19 cellular contexts compared by ENCODE assay signal in the genomic region with DNA sequence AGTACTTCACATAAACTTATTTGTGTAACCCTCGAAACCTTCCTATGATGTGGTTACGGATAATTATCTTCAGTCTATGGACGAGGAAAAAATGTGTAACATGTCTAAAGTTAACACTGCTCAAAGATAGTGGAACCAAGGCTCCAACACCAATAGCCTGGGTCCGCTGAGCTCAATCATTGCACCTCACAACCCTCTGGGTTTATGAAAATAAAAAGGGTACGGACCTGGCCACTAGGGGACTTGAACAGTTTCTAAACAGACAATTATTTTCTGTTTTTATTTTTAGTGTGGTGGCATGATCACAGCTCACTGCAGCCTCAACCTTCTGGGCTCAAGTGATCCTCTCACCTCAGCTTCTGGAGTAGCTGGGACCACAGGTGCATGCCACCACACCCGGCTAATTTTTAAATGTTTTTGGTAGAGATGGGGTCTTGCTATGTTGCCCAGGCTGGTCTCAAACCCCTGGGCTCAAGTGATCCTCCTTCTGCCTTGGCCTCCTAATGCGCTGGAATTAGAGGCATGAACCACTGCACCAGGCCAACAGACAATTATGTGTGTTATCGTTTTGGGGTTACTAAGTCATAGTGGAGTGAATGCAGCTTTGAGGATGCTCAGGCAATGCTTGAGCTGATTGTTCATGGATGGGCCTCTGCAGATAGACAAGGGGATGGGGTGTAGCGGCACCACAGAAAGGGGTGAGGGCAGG. TPM values are rescaled to one million over a fixed set of nuclear protein-coding genes. Genes with fewer than 3 reads are reported as not detected.
DNase-seq lines count a peak whose midpoint lies in the region; ATAC-seq and TF ChIP-seq lines count a peak whose summit lies in the region.
"Had no signal": no experiment of that assay in that cellular context is flagged by ENCODE, and none has a peak within 500 bp of the region (broad histone marks: within the 10 kb centered on the region; RNA-seq: fewer than 3 reads in every experiment).

No MANE protein-coding gene starts in this region.

- H3K4me3 Mint-ChIP-seq in activated CD4-positive, alpha-beta T cell treated with anti-CD3 and anti-CD28 coated beads, Interleukin-2, amount 10 ng/mL, durations not matched to agents 7 days and 5 days = no peak overlapping the region
- peak overlapping the region; percentile 21 for H3K4me3 Mint-ChIP-seq in T-helper 17 cell
- H3K4me3 Mint-ChIP-seq in dendritic cell treated with granulocyte-macrophage colony-stimulating factor and Interleukin-4, amounts not matched to agents 40 ng/mL and 50 ng/mL, for 4 days = no peak overlapping the region
- H3K4me3 Mint-ChIP-seq: nephron had no signal

- H3K27ac Mint-ChIP-seq in activated CD4-positive, alpha-beta T cell treated with anti-CD3 and anti-CD28 coated beads, Interleukin-2, amount 10 ng/mL, durations not matched to agents 7 days and 5 days = peak overlapping the region; percentile 13
- H3K27ac Mint-ChIP-seq in T-helper 17 cell = peak overlapping the region; percentile 100
- H3K27ac Mint-ChIP-seq in dendritic cell treated with granulocyte-macrophage colony-stimulating factor and Interleukin-4, amounts not matched to agents 40 ng/mL and 50 ng/mL, for 4 days = peak overlapping the region; percentile 42
- H3K27ac Mint-ChIP-seq: nephron had no signal

- CTCF ChIA-PET in activated CD4-positive, alpha-beta T cell treated with anti-CD3 and anti-CD28 coated beads, Interleukin-2, amount 10 ng/mL, durations not matched to agents 7 days and 5 days (lab: Charles Lee) = interaction anchor here (0.6 to 1.7 kb wide), 5 partner anchors 9 to 331 kb away, joined by 3 to 8 read pairs (median 3); no protein-coding TSS in a partner anchor

- H3K27ac ChIP-seq in neutrophil (peak overlapping the region; percentile 53), stomach (no peak overlapping the region)
- H3K27ac ChIP-seq: psoas muscle, skin epidermis, uterus had no signal

- H3K4me1 ChIP-seq in neutrophil (ENCODE audit: control insufficient read depth in 1 of 2, insufficient read depth in 1 of 2, low read depth in 1 of 2, low read length in 1 of 2) = peaks cover 32 to 60% of the 10 kb centered on the region in 2 experiments
- H3K4me1 ChIP-seq in stomach = no peaks in the 10 kb centered on the region
- H3K4me1 ChIP-seq: psoas muscle, uterus had no signal

- no peaks in the 10 kb centered on the region for H3K9me3 ChIP-seq in T-helper 17 cell (ENCODE audit: control insufficient read depth, low read length, poor library complexity, severe bottlenecking)
- H3K9me3 ChIP-seq in neutrophil = no peaks in the 10 kb centered on the region
- no peaks in the 10 kb centered on the region for H3K9me3 ChIP-seq in stomach
- H3K9me3 ChIP-seq: psoas muscle, uterus had no signal

- intact Hi-C loops in dendritic cell treated with granulocyte-macrophage colony-stimulating factor and Interleukin-4, amounts not matched to agents 40 ng/mL and 50 ng/mL, for 4 days (cut with micrococcal nuclease) = no loop called here
- intact Hi-C loops in stomach (cut with DNase I; ENCODE audit: low total_unique reads) = no loop called here

- TF ChIP-seq EP300 in stomach (IDR thresholded peaks at IDR 0.05) = no peak

- no peak overlapping the region for H3K4me3 ChIP-seq in neutrophil (ENCODE audit: low read depth in 1 of 2, low read length in 1 of 2)
- no peak overlapping the region for H3K4me3 ChIP-seq in stomach
- H3K4me3 ChIP-seq: psoas muscle, skin epidermis, uterus had no signal

- H3K36me3 Mint-ChIP-seq in activated CD4-positive, alpha-beta T cell treated with anti-CD3 and anti-CD28 coated beads, Interleukin-2, amount 10 ng/mL, durations not matched to agents 7 days and 5 days (ENCODE audit: low read depth) = peaks cover 84% of the 10 kb centered on the region
- peaks cover 20% of the 10 kb centered on the region for H3K36me3 Mint-ChIP-seq in T-helper 17 cell (ENCODE audit: low read depth)
- peaks cover 97% of the 10 kb centered on the region for H3K36me3 Mint-ChIP-seq in dendritic cell treated with granulocyte-macrophage colony-stimulating factor and Interleukin-4, amounts not matched to agents 40 ng/mL and 50 ng/mL, for 4 days (ENCODE audit: low read depth)

- H3K27me3 ChIP-seq in neutrophil (no peaks in the 10 kb centered on the region), stomach (no peaks in the 10 kb centered on the region)
- H3K27me3 ChIP-seq: uterus had no signal

- peaks cover 74% of the 10 kb centered on the region for H3K4me1 Mint-ChIP-seq in activated CD4-positive, alpha-beta T cell treated with anti-CD3 and anti-CD28 coated beads, Interleukin-2, amount 10 ng/mL, durations not matched to agents 7 days and 5 days
- peaks cover 59% of the 10 kb centered on the region for H3K4me1 Mint-ChIP-seq in T-helper 17 cell
- H3K4me1 Mint-ChIP-seq in dendritic cell treated with granulocyte-macrophage colony-stimulating factor and Interleukin-4, amounts not matched to agents 40 ng/mL and 50 ng/mL, for 4 days (ENCODE audit: low read depth) = peaks cover 35% of the 10 kb centered on the region
- H3K4me1 Mint-ChIP-seq: nephron had no signal

- 83 to 94% (median 91%) methylated on average over 9 of the region's 9 CpGs for WGBS in stomach, 5 donors

- peaks cover 95% of the 10 kb centered on the region for H3K36me3 ChIP-seq in neutrophil
- peaks cover 25 to 95% (median 91%) of the 10 kb centered on the region in 4 donors for H3K36me3 ChIP-seq in stomach
- H3K36me3 ChIP-seq: uterus had no signal

- no peaks in the 10 kb centered on the region for H3K9me3 Mint-ChIP-seq in activated CD4-positive, alpha-beta T cell treated with anti-CD3 and anti-CD28 coated beads, Interleukin-2, amount 10 ng/mL, durations not matched to agents 7 days and 5 days
- no peaks in the 10 kb centered on the region for H3K9me3 Mint-ChIP-seq in dendritic cell treated with granulocyte-macrophage colony-stimulating factor and Interleukin-4, amounts not matched to agents 40 ng/mL and 50 ng/mL, for 4 days
- H3K9me3 Mint-ChIP-seq: nephron had no signal

- POLR2A ChIA-PET in activated CD4-positive, alpha-beta T cell treated with anti-CD3 and anti-CD28 coated beads, Interleukin-2, amount 10 ng/mL, durations not matched to agents 7 days and 5 days (lab: Charles Lee) = no interaction called here

- no peaks in the 10 kb centered on the region for H3K27me3 Mint-ChIP-seq in activated CD4-positive, alpha-beta T cell treated with anti-CD3 and anti-CD28 coated beads, Interleukin-2, amount 10 ng/mL, durations not matched to agents 7 days and 5 days
- H3K27me3 Mint-ChIP-seq in T-helper 17 cell = no peaks in the 10 kb centered on the region
- no peaks in the 10 kb centered on the region for H3K27me3 Mint-ChIP-seq in dendritic cell treated with granulocyte-macrophage colony-stimulating factor and Interleukin-4, amounts not matched to agents 40 ng/mL and 50 ng/mL, for 4 days

- DNase-seq in activated CD4-positive, alpha-beta T cell treated with anti-CD3 and anti-CD28 coated beads, Interleukin-2, amount 10 ng/mL, durations not matched to agents 7 days and 5 days = no peak
- DNase-seq in activated CD4-positive, alpha-beta T cell treated with anti-CD3 and anti-CD28 coated beads, Interleukin-2, amount 50 U/mL, for 1 hour = no peak
- DNase-seq in T-helper 17 cell (no peak), NCI-H524 treated with DMSO at 0.1 percent for 48 hours (lab: John Stamatoyannopoulos, UW) (no peak), stomach (no peak)
- DNase-seq: activated naive CD4-positive, alpha-beta T cell treated with anti-CD3 and anti-CD28 coated beads, Interleukin-2, amount 50 U/mL, for 16 hours; hippocampal formation; islet precursor cell; NCI-H2107; NCI-H510A treated with DMSO at 0.1 percent for 48 hours; psoas muscle; stimulated activated CD4-positive, alpha-beta T cell treated with anti-CD3 and anti-CD28 coated beads, Interleukin-2, amount 100 ng/mL, for 48 hours; substantia nigra; uterus had no signal

- ATAC-seq in T-helper 17 cell = no peak
- no peak for ATAC-seq in HG02938 (IDR thresholded peaks at IDR 0.05; ENCODE audit: unreplicated experiment)
- ATAC-seq: psoas muscle had no signal

- TF ChIP-seq CTCF in neutrophil (IDR thresholded peaks at IDR 0.05) (no peak), stomach (IDR thresholded peaks at IDR 0.05) (no peak)

- TF ChIP-seq POLR2A in stomach (IDR thresholded peaks at IDR 0.05) = no peak

RNA-seq across cellular contexts. Expression of a gene that starts 10.1 kb away (rescaled TPM):
- total RNA-seq in activated CD4-positive, alpha-beta T cell treated with anti-CD3 and anti-CD28 coated beads, Interleukin-2, amount 10 ng/mL, durations not matched to agents 7 days and 5 days = 10 to 100 TPM; 73.6 to 77.7 TPM
- total RNA-seq in T-helper 17 cell (100 to 1,000 TPM; 191 to 201 TPM), stomach (10 to 100 TPM in 4 of 5 donors, 1 to 10 TPM in 1; 6.4 to 32.3 (median 17.0) TPM)
- polyA plus RNA-seq in stomach = 10 to 100 TPM in 1 of 3 donors, 1 to 10 TPM in 2; 8.0 to 11.3 (median 8.6) TPM

Comparison
In these comparisons a context has a peak if more than half of its experiments do, and no peak if none do; other contexts are left out.
1. H3K27ac Mint-ChIP-seq: peak in every context shown above with its lines; median percentile 100 in T-helper 17 cell; 42 in dendritic cell treated with granulocyte-macrophage colony-stimulating factor and Interleukin-4, amounts not matched to agents 40 ng/mL and 50 ng/mL, for 4 days; 13 in activated CD4-positive, alpha-beta T cell treated with anti-CD3 and anti-CD28 coated beads, Interleukin-2, amount 10 ng/mL, durations not matched to agents 7 days and 5 days.